23 cellular contexts compared by ENCODE assay signal in genomic region chr21:37749132-37749531, GRCh38.
"Had no signal": no experiment of that assay in that cellular context is flagged by ENCODE, and none has a peak within 500 bp of the region (broad histone marks: within the 10 kb centered on the region; RNA-seq: fewer than 3 reads in every experiment).

No MANE protein-coding gene starts in this region.

- H3K9me3 ChIP-seq: adrenal gland had no signal

- DNase-seq: activated CD4-positive, alpha-beta T cell treated with anti-CD3 and anti-CD28 coated beads for 4 hours; activated CD8-positive, alpha-beta memory T cell treated with anti-CD3 and anti-CD28 coated beads, Interleukin-2, amount 50 U/mL, for 4 hours; activated CD8-positive, alpha-beta T cell treated with anti-CD3 and anti-CD28 coated beads for 36 hours; activated naive CD4-positive, alpha-beta T cell treated with anti-CD3 and anti-CD28 coated beads, Interleukin-2, amount 50 U/mL, for 16 hours; activated naive CD8-positive, alpha-beta T cell treated with anti-CD3 and anti-CD28 coated beads, Interleukin-2, amount 10 ng/mL, durations not matched to agents 7 days and 5 days; activated T-cell treated with anti-CD3 and anti-CD28 coated beads, Interleukin-2, amount 50 U/mL, for 72 hours; adrenal gland; anterior cingulate cortex; caudate nucleus; Kasumi-1; KBM-7; MV-4-11; NCI-H1105; NCI-H1436; NCI-H1694 treated with DMSO at 0.1 percent for 48 hours; NCI-H2029 treated with DMSO at 0.1 percent for 48 hours; NCI-H345; NCI-H510A; NCI-H82; SHP77; T-helper 2 cell; WERI-Rb-1 had no signal

- H3K36me3 ChIP-seq: adrenal gland, WERI-Rb-1 had no signal

- ATAC-seq: activated CD4-positive, CD25-positive, alpha-beta regulatory T cell treated with anti-CD3 and anti-CD28 coated beads, Interleukin-2, amount 50 U/mL, for 24 hours; activated CD8-positive, alpha-beta T cell treated with anti-CD3 and anti-CD28 coated beads for 36 hours; activated T-cell treated with anti-CD3 and anti-CD28 coated beads, Interleukin-2, amount 50 U/mL, for 72 hours had no signal

- H3K27ac ChIP-seq: adrenal gland, WERI-Rb-1 had no signal

- H3K4me1 ChIP-seq: adrenal gland had no signal

- H3K4me3 ChIP-seq: adrenal gland had no signal
